Comparison of ENCODE assay signal across 15 cellular contexts in genomic region chr2:182924311-182924710, GRCh38. TPM values are rescaled to one million over a fixed set of nuclear protein-coding genes. Genes with fewer than 3 reads are reported as not detected.
A peak's percentile ranks its signal among the peaks of the same experiment; 100 is the strongest.
DNase-seq lines count a peak whose midpoint lies in the region; ATAC-seq, FAIRE-seq and TF ChIP-seq lines count a peak whose summit lies in the region.
"Had no signal": no experiment of that assay in that cellular context is flagged by ENCODE, and none has a peak within 500 bp of the region (broad histone marks: within the 10 kb centered on the region; RNA-seq: fewer than 3 reads in every experiment).

No MANE protein-coding gene starts in this region.

- H3K36me3 ChIP-seq in K562 (ENCODE audit: control insufficient read depth, insufficient read depth, low read length) (peaks cover 68% of the 10 kb centered on the region), gastroesophageal sphincter (peaks cover 1 to 69% of the 10 kb centered on the region in 2 donors), neuronal stem cell (replicated peaks in 1 of 2; ENCODE audit: control insufficient read depth in 2 of 2, insufficient read depth in 2 of 2, low read length in 2 of 2) (peaks cover 3 to 95% of the 10 kb centered on the region in 2 donors), hepatocyte (replicated peaks; ENCODE audit: insufficient read depth, low read depth) (no peaks in the 10 kb centered on the region)
- H3K36me3 ChIP-seq: BLaER1 had no signal

- FAIRE-seq in K562 (lab: Jason Lieb, UNC): no peak

- intact Hi-C loops in K562 (cut with micrococcal nuclease): no loop called here
- intact Hi-C loops in sciatic nerve (cut with DNase I): no loop called here

- no peaks in the 10 kb centered on the region for H4K20me1 ChIP-seq in K562 (replicated peaks; ENCODE audit: control insufficient read depth, insufficient read depth, low read length)
- H4K20me1 ChIP-seq in hepatocyte (ENCODE audit: insufficient read depth, poor library complexity, severe bottlenecking): no peaks in the 10 kb centered on the region
- H4K20me1 ChIP-seq: BLaER1 had no signal

- no peaks in the 10 kb centered on the region for H3K9me2 ChIP-seq in hepatocyte (replicated peaks; ENCODE audit: insufficient read depth)

- no TSS peak for BruUV-seq in K562 (replicated peaks; lab: Mats Ljungman, UMichigan)

- H3K79me1 ChIP-seq in neuronal stem cell (ENCODE audit: low read depth, low read length): no peaks in the 10 kb centered on the region

- H3K4me1 ChIP-seq in K562 (replicated peaks in 1 of 2; ENCODE audit: control insufficient read depth in 2 of 2, insufficient read depth in 2 of 2, low read length in 2 of 2): no peaks in the 10 kb centered on the region
- H3K4me1 ChIP-seq in gastroesophageal sphincter: peaks cover 0 to 26% (median 6%) of the 10 kb centered on the region in 3 donors
- H3K4me1 ChIP-seq in neuronal stem cell (ENCODE audit: control insufficient read depth in 2 of 2, insufficient read depth in 1 of 2, low read depth in 1 of 2, low read length in 2 of 2): peaks cover 0 to 3% of the 10 kb centered on the region in 2 donors
- no peaks in the 10 kb centered on the region for H3K4me1 ChIP-seq in hepatocyte (ENCODE audit: insufficient read depth)

- H4K91ac ChIP-seq in neuronal stem cell (ENCODE audit: low read depth, low read length, poor library complexity): no peak overlapping the region

- no peak overlapping the region for H2BK12ac ChIP-seq in neuronal stem cell (ENCODE audit: low read length)

- H3K4me2 ChIP-seq in K562 (ENCODE audit: insufficient read depth, low read length) (no peak overlapping the region), neuronal stem cell (ENCODE audit: insufficient read depth, low read length, poor library complexity, severe bottlenecking) (no peak overlapping the region), hepatocyte (no peak overlapping the region)
- H3K4me2 ChIP-seq: BLaER1 had no signal

- TF ChIP-seq CTCF in K562 (IDR thresholded peaks at IDR 0.05 in 2 of 3, conservative IDR thresholded peaks at IDR 0.05 in 1 of 3; ENCODE audit: insufficient read depth in 2 of 3, low read depth in 1 of 3, low read length in 3 of 3) (no peak), gastroesophageal sphincter (IDR thresholded peaks at IDR 0.05) (no peak), hepatocyte (IDR thresholded peaks at IDR 0.05; ENCODE audit: poor library complexity) (no peak)

- DNase-seq in GM04504 (ENCODE audit: low read depth): peak; percentile 17
- no peak for DNase-seq in K562 (ENCODE audit: extremely low read depth in 1 of 4, low spot score in 3 of 4)
- no peak for DNase-seq in sciatic nerve (ENCODE audit: low spot score)
- DNase-seq in neuronal stem cell (ENCODE audit: low spot score): no peak
- DNase-seq in NCI-H1048 (lab: John Stamatoyannopoulos, UW): no peak
- DNase-seq in hepatocyte (ENCODE audit: low spot score): no peak
- DNase-seq: DMS53, Kasumi-1, NCI-H1694 treated with DMSO at 0.1 percent for 48 hours, NCI-H69 had no signal

- H4K8ac ChIP-seq in neuronal stem cell (ENCODE audit: low read depth, low read length): no peak overlapping the region

- H2BK15ac ChIP-seq in neuronal stem cell (ENCODE audit: low read length): no peak overlapping the region

- no peak overlapping the region for H3K23ac ChIP-seq in neuronal stem cell (ENCODE audit: low read depth, low read length, poor library complexity)

- no peak overlapping the region for H2AK5ac ChIP-seq in neuronal stem cell (ENCODE audit: low read depth, low read length)

- no peak for TF ChIP-seq EP300 in K562 (IDR thresholded peaks at IDR 0.05; ENCODE audit: low read length)
- TF ChIP-seq EP300 in gastroesophageal sphincter (IDR thresholded peaks at IDR 0.05): no peak

- ATAC-seq in K562 (no peak), gastroesophageal sphincter (peak; percentile 79), sciatic nerve (peak; percentile 65), GM18870 (IDR thresholded peaks at IDR 0.05; ENCODE audit: unreplicated experiment) (no peak)
- ATAC-seq: activated CD4-positive, CD25-positive, alpha-beta regulatory T cell treated with anti-CD3 and anti-CD28 coated beads, Interleukin-2, amount 50 U/mL, for 24 hours; Panc1 had no signal

- H3K4ac ChIP-seq in neuronal stem cell (ENCODE audit: low read length): no peak overlapping the region

- no peak overlapping the region for H3K14ac ChIP-seq in neuronal stem cell (ENCODE audit: low read length)

- H2AFZ ChIP-seq in K562 (ENCODE audit: low read depth, low read length) (no peak overlapping the region), neuronal stem cell (ENCODE audit: low read length) (no peak overlapping the region), hepatocyte (no peak overlapping the region)

- CTCF ChIA-PET in K562 (lab: Yijun Ruan, JAX; ENCODE audit: low intra/inter-chr PET ratio): no interaction called here

- no peak for TF ChIP-seq POLR2A in K562 (conservative IDR thresholded peaks at IDR 0.05)
- TF ChIP-seq POLR2A in gastroesophageal sphincter (IDR thresholded peaks at IDR 0.05): no peak

- H3K18ac ChIP-seq in neuronal stem cell (ENCODE audit: low read length): no peak overlapping the region

- POLR2A ChIA-PET in K562 (lab: Yijun Ruan, JAX): no interaction called here

- no peak overlapping the region for H2BK5ac ChIP-seq in neuronal stem cell (ENCODE audit: low read length)

- H3K27me3 ChIP-seq in K562 (ENCODE audit: control insufficient read depth in 2 of 2, insufficient read depth in 2 of 2, low read length in 2 of 2): no peaks in the 10 kb centered on the region
- no peaks in the 10 kb centered on the region for H3K27me3 ChIP-seq in gastroesophageal sphincter
- H3K27me3 ChIP-seq in neuronal stem cell (ENCODE audit: control insufficient read depth in 3 of 3, insufficient read depth in 3 of 3, low read depth in 1 of 3, low read length in 3 of 3): no peaks in the 10 kb centered on the region
- no peaks in the 10 kb centered on the region for H3K27me3 ChIP-seq in hepatocyte
- H3K27me3 ChIP-seq: BLaER1 had no signal

- H3K79me2 ChIP-seq in K562 (ENCODE audit: control insufficient read depth, insufficient read depth, low read length) (no peaks in the 10 kb centered on the region), hepatocyte (no peaks in the 10 kb centered on the region)

- no peak overlapping the region for H2BK120ac ChIP-seq in neuronal stem cell (ENCODE audit: low read depth, low read length)

- no peak overlapping the region for H3K27ac ChIP-seq in K562 (ENCODE audit: extremely low read depth, low read depth, low read length)
- H3K27ac ChIP-seq in gastroesophageal sphincter: peak overlapping the region in 3 of 4 donors; percentile 48 to 61 (median 56)
- no peak overlapping the region for H3K27ac ChIP-seq in neuronal stem cell (replicated peaks; ENCODE audit: low read length)
- H3K27ac ChIP-seq in hepatocyte: no peak overlapping the region
- H3K27ac ChIP-seq: BLaER1 had no signal

- H3K9ac ChIP-seq in K562 (ENCODE audit: insufficient read depth in 1 of 2, low read depth in 2 of 2, low read length in 2 of 2): no peak overlapping the region
- no peak overlapping the region for H3K9ac ChIP-seq in neuronal stem cell (ENCODE audit: low read depth, low read length, poor library complexity)
- H3K9ac ChIP-seq: BLaER1 had no signal

- in situ Hi-C loops in K562 (cut with MboI): no loop called here

- no peak overlapping the region for H3K4me3 ChIP-seq in K562
- H3K4me3 ChIP-seq in gastroesophageal sphincter: no peak overlapping the region
- no peak overlapping the region for H3K4me3 ChIP-seq in neuronal stem cell (ENCODE audit: low read length in 2 of 2)
- H3K4me3 ChIP-seq in hepatocyte: no peak overlapping the region
- H3K4me3 ChIP-seq: BLaER1 had no signal

- H3K9me3 ChIP-seq in K562 (replicated peaks; ENCODE audit: control insufficient read depth, insufficient read depth, low read depth, low read length): no peaks in the 10 kb centered on the region
- H3K9me3 ChIP-seq in gastroesophageal sphincter: no peaks in the 10 kb centered on the region
- H3K9me3 ChIP-seq in neuronal stem cell (replicated peaks in 1 of 2; ENCODE audit: control insufficient read depth in 2 of 2, insufficient read depth in 1 of 2, low read depth in 1 of 2, low read length in 2 of 2): no peaks in the 10 kb centered on the region
- no peaks in the 10 kb centered on the region for H3K9me3 ChIP-seq in hepatocyte (ENCODE audit: low read depth)
- H3K9me3 ChIP-seq: BLaER1 had no signal

- no peaks in the 10 kb centered on the region for H3K9me1 ChIP-seq in K562 (ENCODE audit: control insufficient read depth, insufficient read depth, low read length)

- TF ChIP-seq RAD21 in K562 (CRISPR knock-in tag; conservative IDR thresholded peaks at IDR 0.05 in 1 of 2, IDR thresholded peaks at IDR 0.05 in 1 of 2): no peak

TF ChIP-seq in K562, 482 proteins besides CTCF, POLR2A, EP300 and RAD21:
- TF ChIP-seq TSC22D4 (tag; IDR thresholded peaks at IDR 0.05) (no peak), ZNF140 (CRISPR knock-in tag; IDR thresholded peaks at IDR 0.05) (no peak), CEBPB (tag; IDR thresholded peaks at IDR 0.05) (peak; percentile 68), ZNF584 (CRISPR knock-in tag; IDR thresholded peaks at IDR 0.05; ENCODE audit: low read depth) (no peak), CEBPG (CRISPR knock-in tag; IDR thresholded peaks at IDR 0.05) (no peak), CEBPG (tag; conservative IDR thresholded peaks at IDR 0.05 in 1 of 2, IDR thresholded peaks at IDR 0.05 in 1 of 2) (peak in 1 of 2 experiments; percentile 74; a peak in 3 of 4 replicates)
TF ChIP-seq in K562: peak in this region for 2.

RNA-seq across cellular contexts. Expression of gene FRZB, which starts 57.9 kb away (rescaled TPM):
- total RNA-seq in K562 (2011; cell fraction: chromatin; rRNA removed; ENCODE audit: low replicate concordance): 0.12 and 0.44 TPM in 2 replicates
- total RNA-seq in K562 (2011; cell fraction: nucleolus; rRNA removed): 0.17 and 0.26 TPM in 2 replicates
- total RNA-seq in K562 (2011; cell fraction: nucleoplasm; rRNA removed): 0.15 and 0.38 TPM in 2 replicates
- total RNA-seq in K562 (2014; rRNA removed) (not detected in 2 replicates), K562 (2014; rRNA removed; fragmentation: Illumina TruSeq; extraction: Trizol) (0.06 TPM in 1 of 2 replicates, not detected in the other), K562 (2015; rRNA removed; fragmentation: Illumina TruSeq; extraction: Trizol) (not detected in 2 replicates), K562 (2021) (not detected in 2 replicates), gastroesophageal sphincter (10 to 100 TPM in 3 of 4 donors, 1 to 10 TPM in 1; 8.5 to 88.4 (median 18.6) TPM), sciatic nerve (17.1 TPM), hepatocyte (72.9 and 118 TPM in 2 replicates)
- polyA plus RNA-seq in K562 (2011; rRNA removed) (0.01 and 0.11 TPM in 2 replicates), K562 (2014; fragmentation: Illumina TruSeq; extraction: Trizol) (0.03 and 0.08 TPM in 2 replicates), K562 (2014; fragmentation: Nextera tagmentation; extraction: Ambion mirVana) (not detected), K562 (2014; rRNA removed) (0.03 and 0.05 TPM in 2 replicates), hepatocyte (375 and 534 TPM in 2 replicates)
- 0.01 TPM in 1 of 2 replicates, not detected in the other for polyA plus RNA-seq in K562 (2011; cell fraction: cytosol; rRNA removed)
- polyA plus RNA-seq in K562 (2011; cell fraction: nucleus; rRNA removed): 0.21 and 0.34 TPM in 2 replicates
- 0.03 and 0.11 TPM in 2 replicates for polyA plus RNA-seq in K562 (2012)
- 0.06 TPM in 1 of 2 replicates, not detected in the other for polyA minus RNA-seq in K562 (2011; rRNA and poly(A)+ RNA removed)
- polyA minus RNA-seq in K562 (2011; cell fraction: cytosol; rRNA and poly(A)+ RNA removed): not detected in 2 replicates
- polyA minus RNA-seq in K562 (2011; cell fraction: nucleus; rRNA and poly(A)+ RNA removed): 0.13 and 0.22 TPM in 2 replicates
- 146 TPM for polyA plus RNA-seq in neuronal stem cell (2013, experiment 1 of 2)
- 146 TPM for polyA plus RNA-seq in neuronal stem cell (2013, experiment 2 of 2)

Comparison
In these comparisons a context has a peak if more than half of its experiments do, and no peak if none do; other contexts are left out.
1. ATAC-seq: peak in gastroesophageal sphincter (single experiment) and sciatic nerve (single experiment); none in K562 (single experiment) and GM18870 (single experiment).
2. H3K27ac ChIP-seq: peak in gastroesophageal sphincter (3 of 4); none in K562 (single experiment), neuronal stem cell (single experiment) and hepatocyte (single experiment).
3. RNA of gene FRZB, which starts 57.9 kb away (total RNA-seq): 72.9 to 118 TPM in hepatocyte, 8.5 to 88.4 TPM in gastroesophageal sphincter and 17.1 TPM in sciatic nerve (single experiment); 0.06 to 0.44 TPM in K562; every median in the first group is over 4 times any median in the second.